ENCODE assay signal across 7 cellular contexts in the genomic region with DNA sequence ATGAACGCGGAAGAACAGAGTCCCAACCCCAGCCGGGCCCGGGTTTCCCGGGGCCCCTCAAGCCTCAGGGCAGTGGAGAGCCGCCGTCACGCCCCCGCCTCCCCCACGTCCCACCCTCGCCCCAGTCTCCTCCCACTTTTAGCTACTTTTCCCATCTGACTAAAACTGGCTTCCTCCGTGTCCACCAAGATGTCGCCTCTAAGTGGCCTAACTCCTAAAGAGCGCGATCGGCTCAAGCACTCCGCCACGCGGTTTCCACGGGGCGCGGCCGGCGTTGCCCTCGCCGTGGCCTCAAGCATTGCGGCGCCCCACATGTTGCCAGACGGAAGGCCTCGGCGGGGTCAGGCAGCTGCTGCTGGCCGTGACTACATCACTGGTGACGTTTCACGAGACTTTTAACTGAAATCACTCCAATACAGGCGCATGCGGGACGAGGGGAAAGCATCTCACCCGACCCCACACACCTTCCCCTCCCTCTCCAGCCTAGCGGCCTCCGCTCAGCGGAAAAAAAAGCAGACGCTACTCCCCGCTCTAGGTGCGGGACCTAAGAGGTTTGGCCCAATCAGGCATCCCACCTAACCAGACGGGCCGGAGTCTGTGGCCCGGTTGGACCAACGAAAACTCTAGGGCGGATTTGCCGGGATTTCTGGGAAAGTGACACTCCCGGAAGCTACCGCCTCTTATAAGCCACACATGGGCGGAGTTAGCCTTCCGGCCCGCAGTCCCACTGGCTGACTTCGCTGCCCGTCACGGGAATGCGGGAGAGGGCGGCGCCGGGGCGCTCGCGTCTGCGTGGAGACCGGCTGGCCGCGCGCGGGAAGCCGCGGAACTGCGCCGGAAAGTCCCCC. TPM values are rescaled to one million over a fixed set of nuclear protein-coding genes. Genes with fewer than 3 reads are reported as not detected.
DNase-seq lines count a peak whose midpoint lies in the region; ATAC-seq lines count a peak whose summit lies in the region.

A gene (plus strand): TSS at position 785 of the 848 bp plus-strand sequence. CDS start 3,251 bp downstream, outside the sequence.

- ATAC-seq in GM18508 (IDR thresholded peaks at IDR 0.05; ENCODE audit: insufficient read depth, unreplicated experiment) (peak; percentile 80), HG03025 (IDR thresholded peaks at IDR 0.05; ENCODE audit: low FRiP score, unreplicated experiment) (peak; percentile 81)

- DNase-seq in NCI-H2081 (lab: John Stamatoyannopoulos, UW) (peak; percentile 98 to 99), T1000 (lab: John Stamatoyannopoulos, UW) (peak; percentile 97), astrocyte of the hippocampus (ENCODE audit: low read depth, low spot score) (peak; percentile 99), hepatic stellate cell (ENCODE audit: low spot score) (peak; percentile 93), renal cortical epithelial cell (ENCODE audit: low read depth) (peak; percentile 96)

RNA-seq across cellular contexts. Expression of the gene that starts here (rescaled TPM):
- total RNA-seq in renal cortical epithelial cell: 17.0 and 35.9 TPM in 2 replicates

Comparison
In these comparisons a context has a peak if more than half of its experiments do, and no peak if none do; other contexts are left out.
1. Peak in every context shown above with its lines: DNase-seq and ATAC-seq.